Comparison of ENCODE assay signal across 1 cellular context in the genomic region with DNA sequence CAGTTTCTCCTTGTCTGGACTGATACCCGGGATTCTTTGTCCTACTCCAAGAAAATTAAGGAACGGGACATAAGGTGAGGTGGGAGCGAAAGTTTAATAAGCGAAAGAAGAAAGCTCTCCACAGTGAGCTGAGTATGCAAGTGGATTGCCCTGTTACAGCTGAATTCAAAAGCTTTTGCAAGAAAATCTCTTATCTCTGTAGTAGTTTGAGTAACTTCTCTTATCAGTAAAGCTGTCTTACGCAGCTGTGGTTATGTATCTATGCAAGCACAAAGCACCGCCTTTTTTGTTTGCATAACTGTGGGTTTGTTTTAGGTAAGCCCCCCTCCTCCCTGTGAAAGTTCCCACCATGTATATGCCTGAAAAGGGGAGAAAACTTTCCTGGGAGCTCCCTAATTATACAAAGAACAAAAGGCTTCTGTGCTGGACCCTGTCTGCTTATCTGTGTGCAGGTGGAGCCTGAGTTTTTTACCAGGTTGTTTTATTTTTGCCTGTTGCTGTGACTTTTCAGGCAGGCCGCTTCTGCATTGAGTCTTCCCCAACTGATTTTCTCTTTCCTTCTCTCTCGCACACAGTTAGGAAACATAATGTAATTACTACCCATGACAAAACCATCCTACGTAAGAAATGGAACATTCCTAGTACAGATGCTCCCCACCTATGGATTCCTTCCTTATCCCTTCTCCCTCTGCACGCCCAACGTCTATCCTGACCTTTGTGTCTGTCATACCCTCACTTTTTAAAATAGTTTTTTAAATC.
TF ChIP-seq lines count a peak whose summit lies in the region.

No MANE protein-coding gene starts in this region.

TF ChIP-seq in K562, 482 proteins besides CTCF, POLR2A, EP300 and RAD21 (continued from another document and continues in another):
- TF ChIP-seq TFE3 (CRISPR knock-in tag; IDR thresholded peaks at IDR 0.05) (no peak), PURB (CRISPR knock-in tag; IDR thresholded peaks at IDR 0.05; ENCODE audit: low read depth) (no peak), NR2C1 (IDR thresholded peaks at IDR 0.05) (no peak), NR2C1 (tag; IDR thresholded peaks at IDR 0.05) (no peak), RBFOX2 (IDR thresholded peaks at IDR 0.05; ENCODE audit: low read depth, low read length) (no peak), CCAR2 (IDR thresholded peaks at IDR 0.05; ENCODE audit: low read depth, low read length) (no peak), SUPT5H (IDR thresholded peaks at IDR 0.05) (no peak), XRCC5 (IDR thresholded peaks at IDR 0.05; ENCODE audit: low read depth, low read length) (no peak), HNRNPUL1 (IDR thresholded peaks at IDR 0.05; ENCODE audit: low read length) (no peak), OTX1 (CRISPR knock-in tag; IDR thresholded peaks at IDR 0.05) (no peak), PREB (CRISPR knock-in tag; IDR thresholded peaks at IDR 0.05) (no peak), VEZF1 (CRISPR knock-in tag; IDR thresholded peaks at IDR 0.05) (peak; percentile 92), HBP1 (CRISPR knock-in tag; IDR thresholded peaks at IDR 0.05) (no peak), TGIF2 (CRISPR knock-in tag; IDR thresholded peaks at IDR 0.05) (no peak), CBFA2T3 (IDR thresholded peaks at IDR 0.05) (peak; percentile 84), POLR2AphosphoS2 (IDR thresholded peaks at IDR 0.05; ENCODE audit: low read length) (no peak), SOX6 (IDR thresholded peaks at IDR 0.05) (peak; percentile 82; the same call in 1 of the 2 replicates), ZNF165 (CRISPR knock-in tag; IDR thresholded peaks at IDR 0.05; ENCODE audit: borderline replicate concordance) (no peak), TAF9B (IDR thresholded peaks at IDR 0.05; ENCODE audit: partially characterized antibody) (no peak), ELF4 (CRISPR knock-in tag; IDR thresholded peaks at IDR 0.05) (no peak), ATF3 (IDR thresholded peaks at IDR 0.05) (peak; percentile 32; the same call in 1 of the 2 replicates), ATF3 (CRISPR knock-in tag; conservative IDR thresholded peaks at IDR 0.05) (no peak), GABPB1 (CRISPR knock-in tag; IDR thresholded peaks at IDR 0.05) (no peak), PHF21A (IDR thresholded peaks at IDR 0.05; ENCODE audit: borderline replicate concordance, low read depth) (no peak), PRPF4 (IDR thresholded peaks at IDR 0.05; ENCODE audit: insufficient read depth, low read depth, low read length, poor library complexity, severe bottlenecking) (no peak)
- TF ChIP-seq, protein P1, sequence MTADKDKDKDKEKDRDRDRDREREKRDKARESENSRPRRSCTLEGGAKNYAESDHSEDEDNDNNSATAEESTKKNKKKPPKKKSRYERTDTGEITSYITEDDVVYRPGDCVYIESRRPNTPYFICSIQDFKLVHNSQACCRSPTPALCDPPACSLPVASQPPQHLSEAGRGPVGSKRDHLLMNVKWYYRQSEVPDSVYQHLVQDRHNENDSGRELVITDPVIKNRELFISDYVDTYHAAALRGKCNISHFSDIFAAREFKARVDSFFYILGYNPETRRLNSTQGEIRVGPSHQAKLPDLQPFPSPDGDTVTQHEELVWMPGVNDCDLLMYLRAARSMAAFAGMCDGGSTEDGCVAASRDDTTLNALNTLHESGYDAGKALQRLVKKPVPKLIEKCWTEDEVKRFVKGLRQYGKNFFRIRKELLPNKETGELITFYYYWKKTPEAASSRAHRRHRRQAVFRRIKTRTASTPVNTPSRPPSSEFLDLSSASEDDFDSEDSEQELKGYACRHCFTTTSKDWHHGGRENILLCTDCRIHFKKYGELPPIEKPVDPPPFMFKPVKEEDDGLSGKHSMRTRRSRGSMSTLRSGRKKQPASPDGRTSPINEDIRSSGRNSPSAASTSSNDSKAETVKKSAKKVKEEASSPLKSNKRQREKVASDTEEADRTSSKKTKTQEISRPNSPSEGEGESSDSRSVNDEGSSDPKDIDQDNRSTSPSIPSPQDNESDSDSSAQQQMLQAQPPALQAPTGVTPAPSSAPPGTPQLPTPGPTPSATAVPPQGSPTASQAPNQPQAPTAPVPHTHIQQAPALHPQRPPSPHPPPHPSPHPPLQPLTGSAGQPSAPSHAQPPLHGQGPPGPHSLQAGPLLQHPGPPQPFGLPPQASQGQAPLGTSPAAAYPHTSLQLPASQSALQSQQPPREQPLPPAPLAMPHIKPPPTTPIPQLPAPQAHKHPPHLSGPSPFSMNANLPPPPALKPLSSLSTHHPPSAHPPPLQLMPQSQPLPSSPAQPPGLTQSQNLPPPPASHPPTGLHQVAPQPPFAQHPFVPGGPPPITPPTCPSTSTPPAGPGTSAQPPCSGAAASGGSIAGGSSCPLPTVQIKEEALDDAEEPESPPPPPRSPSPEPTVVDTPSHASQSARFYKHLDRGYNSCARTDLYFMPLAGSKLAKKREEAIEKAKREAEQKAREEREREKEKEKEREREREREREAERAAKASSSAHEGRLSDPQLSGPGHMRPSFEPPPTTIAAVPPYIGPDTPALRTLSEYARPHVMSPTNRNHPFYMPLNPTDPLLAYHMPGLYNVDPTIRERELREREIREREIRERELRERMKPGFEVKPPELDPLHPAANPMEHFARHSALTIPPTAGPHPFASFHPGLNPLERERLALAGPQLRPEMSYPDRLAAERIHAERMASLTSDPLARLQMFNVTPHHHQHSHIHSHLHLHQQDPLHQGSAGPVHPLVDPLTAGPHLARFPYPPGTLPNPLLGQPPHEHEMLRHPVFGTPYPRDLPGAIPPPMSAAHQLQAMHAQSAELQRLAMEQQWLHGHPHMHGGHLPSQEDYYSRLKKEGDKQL (CRISPR knock-in tag; IDR thresholded peaks at IDR 0.05; ENCODE audit: borderline replicate concordance): no peak
- TF ChIP-seq, protein P2, sequence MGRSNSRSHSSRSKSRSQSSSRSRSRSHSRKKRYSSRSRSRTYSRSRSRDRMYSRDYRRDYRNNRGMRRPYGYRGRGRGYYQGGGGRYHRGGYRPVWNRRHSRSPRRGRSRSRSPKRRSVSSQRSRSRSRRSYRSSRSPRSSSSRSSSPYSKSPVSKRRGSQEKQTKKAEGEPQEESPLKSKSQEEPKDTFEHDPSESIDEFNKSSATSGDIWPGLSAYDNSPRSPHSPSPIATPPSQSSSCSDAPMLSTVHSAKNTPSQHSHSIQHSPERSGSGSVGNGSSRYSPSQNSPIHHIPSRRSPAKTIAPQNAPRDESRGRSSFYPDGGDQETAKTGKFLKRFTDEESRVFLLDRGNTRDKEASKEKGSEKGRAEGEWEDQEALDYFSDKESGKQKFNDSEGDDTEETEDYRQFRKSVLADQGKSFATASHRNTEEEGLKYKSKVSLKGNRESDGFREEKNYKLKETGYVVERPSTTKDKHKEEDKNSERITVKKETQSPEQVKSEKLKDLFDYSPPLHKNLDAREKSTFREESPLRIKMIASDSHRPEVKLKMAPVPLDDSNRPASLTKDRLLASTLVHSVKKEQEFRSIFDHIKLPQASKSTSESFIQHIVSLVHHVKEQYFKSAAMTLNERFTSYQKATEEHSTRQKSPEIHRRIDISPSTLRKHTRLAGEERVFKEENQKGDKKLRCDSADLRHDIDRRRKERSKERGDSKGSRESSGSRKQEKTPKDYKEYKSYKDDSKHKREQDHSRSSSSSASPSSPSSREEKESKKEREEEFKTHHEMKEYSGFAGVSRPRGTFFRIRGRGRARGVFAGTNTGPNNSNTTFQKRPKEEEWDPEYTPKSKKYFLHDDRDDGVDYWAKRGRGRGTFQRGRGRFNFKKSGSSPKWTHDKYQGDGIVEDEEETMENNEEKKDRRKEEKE (IDR thresholded peaks at IDR 0.05; ENCODE audit: borderline replicate concordance in 1 of 2, control insufficient read depth in 1 of 2, low read depth in 2 of 2, low read length in 1 of 2): no peak
- TF ChIP-seq, protein P3, sequence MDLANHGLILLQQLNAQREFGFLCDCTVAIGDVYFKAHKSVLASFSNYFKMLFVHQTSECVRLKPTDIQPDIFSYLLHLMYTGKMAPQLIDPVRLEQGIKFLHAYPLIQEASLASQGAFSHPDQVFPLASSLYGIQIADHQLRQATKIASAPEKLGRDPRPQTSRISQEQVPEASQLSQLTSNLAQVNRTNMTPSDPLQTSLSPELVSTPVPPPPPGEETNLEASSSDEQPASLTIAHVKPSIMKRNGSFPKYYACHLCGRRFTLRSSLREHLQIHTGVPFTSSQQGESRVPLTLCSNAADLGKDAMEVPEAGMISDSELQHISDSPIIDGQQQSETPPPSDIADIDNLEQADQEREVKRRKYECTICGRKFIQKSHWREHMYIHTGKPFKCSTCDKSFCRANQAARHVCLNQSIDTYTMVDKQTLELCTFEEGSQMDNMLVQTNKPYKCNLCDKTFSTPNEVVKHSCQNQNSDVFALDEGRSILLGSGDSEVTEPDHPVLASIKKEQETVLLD (IDR thresholded peaks at IDR 0.05): no peak
- TF ChIP-seq, protein P4, sequence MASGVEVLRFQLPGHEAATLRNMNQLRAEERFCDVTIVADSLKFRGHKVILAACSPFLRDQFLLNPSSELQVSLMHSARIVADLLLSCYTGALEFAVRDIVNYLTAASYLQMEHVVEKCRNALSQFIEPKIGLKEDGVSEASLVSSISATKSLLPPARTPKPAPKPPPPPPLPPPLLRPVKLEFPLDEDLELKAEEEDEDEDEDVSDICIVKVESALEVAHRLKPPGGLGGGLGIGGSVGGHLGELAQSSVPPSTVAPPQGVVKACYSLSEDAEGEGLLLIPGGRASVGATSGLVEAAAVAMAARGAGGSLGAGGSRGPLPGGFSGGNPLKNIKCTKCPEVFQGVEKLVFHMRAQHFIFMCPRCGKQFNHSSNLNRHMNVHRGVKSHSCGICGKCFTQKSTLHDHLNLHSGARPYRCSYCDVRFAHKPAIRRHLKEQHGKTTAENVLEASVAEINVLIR (CRISPR knock-in tag; IDR thresholded peaks at IDR 0.05): peak; percentile 64
- TF ChIP-seq, protein P5, sequence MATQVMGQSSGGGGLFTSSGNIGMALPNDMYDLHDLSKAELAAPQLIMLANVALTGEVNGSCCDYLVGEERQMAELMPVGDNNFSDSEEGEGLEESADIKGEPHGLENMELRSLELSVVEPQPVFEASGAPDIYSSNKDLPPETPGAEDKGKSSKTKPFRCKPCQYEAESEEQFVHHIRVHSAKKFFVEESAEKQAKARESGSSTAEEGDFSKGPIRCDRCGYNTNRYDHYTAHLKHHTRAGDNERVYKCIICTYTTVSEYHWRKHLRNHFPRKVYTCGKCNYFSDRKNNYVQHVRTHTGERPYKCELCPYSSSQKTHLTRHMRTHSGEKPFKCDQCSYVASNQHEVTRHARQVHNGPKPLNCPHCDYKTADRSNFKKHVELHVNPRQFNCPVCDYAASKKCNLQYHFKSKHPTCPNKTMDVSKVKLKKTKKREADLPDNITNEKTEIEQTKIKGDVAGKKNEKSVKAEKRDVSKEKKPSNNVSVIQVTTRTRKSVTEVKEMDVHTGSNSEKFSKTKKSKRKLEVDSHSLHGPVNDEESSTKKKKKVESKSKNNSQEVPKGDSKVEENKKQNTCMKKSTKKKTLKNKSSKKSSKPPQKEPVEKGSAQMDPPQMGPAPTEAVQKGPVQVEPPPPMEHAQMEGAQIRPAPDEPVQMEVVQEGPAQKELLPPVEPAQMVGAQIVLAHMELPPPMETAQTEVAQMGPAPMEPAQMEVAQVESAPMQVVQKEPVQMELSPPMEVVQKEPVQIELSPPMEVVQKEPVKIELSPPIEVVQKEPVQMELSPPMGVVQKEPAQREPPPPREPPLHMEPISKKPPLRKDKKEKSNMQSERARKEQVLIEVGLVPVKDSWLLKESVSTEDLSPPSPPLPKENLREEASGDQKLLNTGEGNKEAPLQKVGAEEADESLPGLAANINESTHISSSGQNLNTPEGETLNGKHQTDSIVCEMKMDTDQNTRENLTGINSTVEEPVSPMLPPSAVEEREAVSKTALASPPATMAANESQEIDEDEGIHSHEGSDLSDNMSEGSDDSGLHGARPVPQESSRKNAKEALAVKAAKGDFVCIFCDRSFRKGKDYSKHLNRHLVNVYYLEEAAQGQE (CRISPR knock-in tag; IDR thresholded peaks at IDR 0.05; ENCODE audit: low read depth): no peak
